In genomic region chr2:172985139-172985874, GRCh38 we compare ENCODE assay signal across 9 cellular contexts.
DNase-seq lines count a peak whose midpoint lies in the region; ATAC-seq and TF ChIP-seq lines count a peak whose summit lies in the region.
"Had no signal": no experiment of that assay in that cellular context is flagged by ENCODE, and none has a peak within 500 bp of the region (broad histone marks: within the 10 kb centered on the region; RNA-seq: fewer than 3 reads in every experiment).

No MANE protein-coding gene starts in this region.

- no peak for ATAC-seq in HG02678 (IDR thresholded peaks at IDR 0.05; ENCODE audit: unreplicated experiment)

- H3K4me1 Mint-ChIP-seq in osteocyte (ENCODE audit: unreplicated experiment): peaks cover 14% of the 10 kb centered on the region

- H3K27ac Mint-ChIP-seq in osteocyte (ENCODE audit: unreplicated experiment): peak overlapping the region; percentile 28

- peak overlapping the region; percentile 33 for H3K4me3 Mint-ChIP-seq in osteocyte (ENCODE audit: unreplicated experiment)

- H3K36me3 Mint-ChIP-seq in osteocyte (ENCODE audit: unreplicated experiment): no peaks in the 10 kb centered on the region

- H3K27me3 Mint-ChIP-seq in osteocyte (ENCODE audit: unreplicated experiment): no peaks in the 10 kb centered on the region

- H3K9me3 Mint-ChIP-seq in osteocyte (ENCODE audit: unreplicated experiment): no peaks in the 10 kb centered on the region

- TF ChIP-seq CTCF in osteocyte (IDR thresholded peaks at IDR 0.05): no peak

- DNase-seq in GM03348 (ENCODE audit: low spot score) (peak; percentile 55), NCI-H2029 (lab: John Stamatoyannopoulos, UW) (peak; percentile 71), cerebellar cortex (ENCODE audit: low spot score) (peak; percentile 51), osteocyte (ENCODE audit: extremely low spot score, unreplicated experiment) (no peak), OCI-M2 (lab: John Stamatoyannopoulos, UW; ENCODE audit: unreplicated experiment) (no peak), SHP77 treated with DMSO at 0.1 percent for 48 hours (lab: John Stamatoyannopoulos, UW) (no peak)
- DNase-seq in effector CD8-positive, alpha-beta T cell (lab: John Stamatoyannopoulos, UW): no peak
- DNase-seq: activated CD4-positive, CD25-positive, alpha-beta regulatory T cell treated with anti-CD3 and anti-CD28 coated beads, Interleukin-2, amount 50 U/mL, for 72 hours had no signal

Comparison
In these comparisons a context has a peak if more than half of its experiments do, and no peak if none do; other contexts are left out.
1. DNase-seq: peak in GM03348 (single experiment), NCI-H2029 (single experiment) and cerebellar cortex (single experiment); none in osteocyte (single experiment), OCI-M2 (single experiment), SHP77 treated with DMSO at 0.1 percent for 48 hours (single experiment) and effector CD8-positive, alpha-beta T cell (single experiment).